ENCODE assay signal across 30 cellular contexts in the genomic region with DNA sequence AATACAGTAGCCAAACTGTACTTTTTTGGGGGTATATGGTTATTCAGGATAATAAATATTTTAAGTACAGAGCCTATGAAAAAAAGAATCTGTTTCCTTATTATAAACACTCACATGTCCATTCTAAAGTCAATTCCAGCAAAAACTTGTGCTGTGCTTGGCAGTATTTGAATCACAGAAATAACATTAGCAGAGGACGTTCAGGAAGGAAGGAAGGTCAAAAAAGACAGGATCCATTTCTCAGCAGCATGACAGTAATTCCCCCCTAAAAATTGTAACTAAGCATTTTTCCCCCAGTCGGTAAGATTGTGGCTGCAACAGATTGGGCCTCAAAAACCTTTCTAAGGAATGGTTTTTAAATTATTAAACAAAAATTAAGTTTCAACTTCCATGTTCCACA.
"Had no signal": no experiment of that assay in that cellular context is flagged by ENCODE, and none has a peak within 500 bp of the region (broad histone marks: within the 10 kb centered on the region; RNA-seq: fewer than 3 reads in every experiment).

No MANE protein-coding gene starts in this region.

- H3K4me1 ChIP-seq: breast epithelium, parathyroid adenoma had no signal

- DNase-seq: activated CD4-positive, alpha-beta T cell treated with anti-CD3 and anti-CD28 coated beads for 36 hours; activated CD4-positive, CD25-positive, alpha-beta regulatory T cell; activated CD8-positive, alpha-beta memory T cell treated with anti-CD3 and anti-CD28 coated beads, Interleukin-2, amount 10 ng/mL, durations not matched to agents 7 days and 5 days; activated CD8-positive, alpha-beta T cell treated with anti-CD3 and anti-CD28 coated beads, Interleukin-2, amount 10 ng/mL, durations not matched to agents 7 days and 5 days; activated T-cell treated with anti-CD3 and anti-CD28 coated beads, Interleukin-2, amount 50 U/mL, for 48 hours; dorsolateral prefrontal cortex; effector memory CD4-positive, alpha-beta T cell; erythroblast; gastrocnemius medialis; glutamatergic neuron; hippocampal formation; left colon; naive thymus-derived CD4-positive, alpha-beta T cell; nucleus accumbens; psoas muscle; stimulated activated CD4-positive, alpha-beta T cell treated with anti-CD3 and anti-CD28 coated beads, Interleukin-4, amount 100 ng/mL, for 1 hour; substantia nigra; T-cell; upper lobe of left lung had no signal

- H3K9me3 ChIP-seq: breast epithelium, gastrocnemius medialis, psoas muscle, upper lobe of left lung had no signal

- H3K9me3 Mint-ChIP-seq: activated naive CD4-positive, alpha-beta T cell treated with anti-CD3 and anti-CD28 coated beads, Interleukin-2, amount 50 U/mL, for 72 hours; activated T-helper 2 cell treated with anti-CD3 and anti-CD28 coated beads, Interferon-gamma antibody, Interleukin-2, Interleukin-4, amounts not matched to agents 10 μg/mL and 5 μg/mL and 100 μg/mL, durations not matched to agents 14 hours and 24 hours and 36 hours; central memory CD8-positive, alpha-beta T cell; naive thymus-derived CD4-positive, alpha-beta T cell; stimulated activated naive CD8-positive, alpha-beta T cell treated with anti-CD3 and anti-CD28 coated beads, Interleukin-15, Interleukin-2, amounts not matched to agents 100 ng/mL and 50 ng/mL, for 24 hours; T-cell; T-helper 2 cell treated with Interferon-gamma antibody and Interleukin-4, amounts not matched to agents 5 μg/mL and 100 μg/mL, for 36 hours had no signal

- H3K27me3 Mint-ChIP-seq: activated CD4-positive, alpha-beta T cell treated with anti-CD3 and anti-CD28 coated beads for 36 hours; activated CD8-positive, alpha-beta memory T cell treated with anti-CD3 and anti-CD28 coated beads, Interleukin-2, amount 10 ng/mL, durations not matched to agents 7 days and 5 days; central memory CD8-positive, alpha-beta T cell; naive thymus-derived CD4-positive, alpha-beta T cell; stimulated activated naive CD8-positive, alpha-beta T cell treated with anti-CD3 and anti-CD28 coated beads, Interleukin-15, Interleukin-2, amounts not matched to agents 100 ng/mL and 50 ng/mL, for 24 hours; T-cell had no signal

- H3K27ac Mint-ChIP-seq: activated CD4-positive, alpha-beta T cell treated with anti-CD3 and anti-CD28 coated beads for 36 hours; activated CD8-positive, alpha-beta memory T cell treated with anti-CD3 and anti-CD28 coated beads, Interleukin-2, amount 10 ng/mL, durations not matched to agents 7 days and 5 days; activated CD8-positive, alpha-beta T cell treated with anti-CD3 and anti-CD28 coated beads, Interleukin-2, amount 10 ng/mL, durations not matched to agents 7 days and 5 days; activated T-helper 2 cell treated with anti-CD3 and anti-CD28 coated beads, Interferon-gamma antibody, Interleukin-2, Interleukin-4, amounts not matched to agents 10 μg/mL and 5 μg/mL and 100 μg/mL, durations not matched to agents 14 hours and 24 hours and 36 hours; mesothelial cell of epicardium; stimulated activated naive CD8-positive, alpha-beta T cell treated with anti-CD3 and anti-CD28 coated beads, Interleukin-15, Interleukin-2, amounts not matched to agents 100 ng/mL and 50 ng/mL, for 24 hours; T-cell; T-helper 2 cell treated with Interferon-gamma antibody and Interleukin-4, amounts not matched to agents 5 μg/mL and 100 μg/mL, for 36 hours had no signal

- H3K27ac ChIP-seq: breast epithelium, gastrocnemius medialis, parathyroid adenoma, psoas muscle had no signal

- H3K4me1 Mint-ChIP-seq: activated CD4-positive, alpha-beta T cell treated with anti-CD3 and anti-CD28 coated beads for 36 hours; activated CD8-positive, alpha-beta memory T cell treated with anti-CD3 and anti-CD28 coated beads, Interleukin-2, amount 10 ng/mL, durations not matched to agents 7 days and 5 days; central memory CD8-positive, alpha-beta T cell; neural crest cell had no signal

- H3K4me3 ChIP-seq: breast epithelium, dorsolateral prefrontal cortex, gastrocnemius medialis, lung, psoas muscle, upper lobe of left lung had no signal

- H3K27me3 ChIP-seq: breast epithelium, dorsolateral prefrontal cortex, gastrocnemius medialis, upper lobe of left lung had no signal

- H3K36me3 Mint-ChIP-seq: activated naive CD4-positive, alpha-beta T cell treated with anti-CD3 and anti-CD28 coated beads, Interleukin-2, amount 50 U/mL, for 72 hours had no signal

- ATAC-seq: activated CD4-positive, alpha-beta T cell treated with anti-CD3 and anti-CD28 coated beads for 36 hours; activated CD8-positive, alpha-beta memory T cell treated with anti-CD3 and anti-CD28 coated beads, Interleukin-2, amount 10 ng/mL, durations not matched to agents 7 days and 5 days; activated CD8-positive, alpha-beta T cell treated with anti-CD3 and anti-CD28 coated beads, Interleukin-2, amount 10 ng/mL, durations not matched to agents 7 days and 5 days; activated naive CD4-positive, alpha-beta T cell treated with anti-CD3 and anti-CD28 coated beads, Interleukin-2, amount 50 U/mL, for 72 hours; gastrocnemius medialis; left colon; naive thymus-derived CD4-positive, alpha-beta T cell; psoas muscle; SK-N-SH treated with all-trans-retinoic acid at 6 μM for 48 hours; T-cell had no signal

- H3K4me3 Mint-ChIP-seq: activated CD4-positive, alpha-beta T cell treated with anti-CD3 and anti-CD28 coated beads for 36 hours; activated CD8-positive, alpha-beta memory T cell treated with anti-CD3 and anti-CD28 coated beads, Interleukin-2, amount 10 ng/mL, durations not matched to agents 7 days and 5 days; activated CD8-positive, alpha-beta T cell treated with anti-CD3 and anti-CD28 coated beads, Interleukin-2, amount 10 ng/mL, durations not matched to agents 7 days and 5 days; central memory CD8-positive, alpha-beta T cell; mesothelial cell of epicardium; naive thymus-derived CD4-positive, alpha-beta T cell; neural crest cell; stimulated activated naive CD8-positive, alpha-beta T cell treated with anti-CD3 and anti-CD28 coated beads, Interleukin-15, Interleukin-2, amounts not matched to agents 100 ng/mL and 50 ng/mL, for 24 hours; T-cell; T-helper 2 cell treated with Interferon-gamma antibody and Interleukin-4, amounts not matched to agents 5 μg/mL and 100 μg/mL, for 36 hours had no signal
